In the genomic region with DNA sequence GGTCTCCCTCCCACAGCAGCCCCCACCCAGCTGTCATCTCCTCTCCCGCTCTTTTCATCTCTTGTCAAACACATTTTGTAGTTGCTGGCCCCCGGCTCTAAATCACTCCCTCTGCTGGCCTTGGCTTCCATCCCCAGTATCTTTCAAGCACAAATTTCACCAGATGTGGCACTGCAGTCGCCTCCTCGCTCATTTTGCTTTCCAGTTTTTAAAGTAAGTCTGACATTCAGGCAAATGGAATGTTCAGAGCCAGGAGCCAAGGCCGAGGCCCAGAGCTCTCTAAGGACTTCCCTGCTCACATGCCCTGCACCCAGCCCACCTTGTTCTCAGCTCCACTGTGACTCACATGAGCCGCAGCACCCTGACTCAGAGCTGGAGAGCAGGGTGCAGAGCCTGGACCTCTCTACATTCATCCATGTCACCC, we compare ENCODE assay signal across 1 cellular context.
TF ChIP-seq lines count a peak whose summit lies in the region.

No MANE protein-coding gene starts in this region.

TF ChIP-seq in HEK293, 187 proteins besides CTCF, POLR2A, EP300 and RAD21 (continued from another document):
- TF ChIP-seq ZNF670 (tag by site-specific recombination; IDR thresholded peaks at IDR 0.05; ENCODE audit: low read depth) = no peak
